1 cellular context compared by ENCODE assay signal in genomic region chr1:194102607-194103006, GRCh38.
TF ChIP-seq lines count a peak whose summit lies in the region.

No MANE protein-coding gene starts in this region.

TF ChIP-seq in WTC11, 78 proteins besides CTCF, POLR2A, EP300 and RAD21 (continued from another document):
- TF ChIP-seq AFF4 (CRISPR knock-in tag; IDR thresholded peaks at IDR 0.05; ENCODE audit: borderline replicate concordance) (no peak), HMGXB4 (CRISPR knock-in tag; IDR thresholded peaks at IDR 0.05) (no peak), USF1 (CRISPR knock-in tag; IDR thresholded peaks at IDR 0.05) (no peak), FOXP4 (CRISPR knock-in tag; IDR thresholded peaks at IDR 0.05) (no peak)
